ENCODE assay signal across 16 cellular contexts in the genomic region with DNA sequence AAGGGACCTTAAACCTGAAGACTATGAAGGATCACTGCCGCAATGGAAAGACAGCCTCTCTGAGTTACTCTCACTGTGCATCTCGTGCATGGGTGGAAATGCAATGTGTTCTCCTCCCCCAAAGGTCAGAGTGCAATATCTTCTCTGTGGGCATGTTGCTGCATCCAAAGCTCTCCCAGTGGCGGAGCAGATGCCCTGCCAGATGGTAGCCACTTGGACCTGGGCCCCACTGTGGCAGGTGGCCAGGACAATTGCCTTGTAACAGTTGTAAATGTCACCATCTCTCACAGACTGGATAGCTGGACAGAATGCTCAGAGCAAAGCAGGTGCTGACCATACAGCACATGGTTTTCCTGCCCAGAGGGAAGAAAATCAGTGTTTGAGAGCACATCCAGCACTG.
"Had no signal": no experiment of that assay in that cellular context is flagged by ENCODE, and none has a peak within 500 bp of the region (broad histone marks: within the 10 kb centered on the region; RNA-seq: fewer than 3 reads in every experiment).

No MANE protein-coding gene starts in this region.

- H3K4me1 Mint-ChIP-seq: activated naive CD4-positive, alpha-beta T cell treated with anti-CD3 and anti-CD28 coated beads, Interleukin-2, amount 10 ng/mL, durations not matched to agents 7 days and 5 days; neural crest cell had no signal

- ATAC-seq: gastroesophageal sphincter, left colon had no signal

- H3K4me3 ChIP-seq: ascending aorta, breast epithelium, gastroesophageal sphincter, sigmoid colon, spleen, thoracic aorta had no signal

- H3K27me3 ChIP-seq: ascending aorta, breast epithelium, gastroesophageal sphincter, sigmoid colon, spleen had no signal

- H3K9me3 Mint-ChIP-seq: activated naive CD4-positive, alpha-beta T cell treated with anti-CD3 and anti-CD28 coated beads, Interleukin-2, amount 10 ng/mL, durations not matched to agents 7 days and 5 days; activated T-helper 2 cell treated with anti-CD3 and anti-CD28 coated beads, Interferon-gamma antibody, Interleukin-2, Interleukin-4, amounts not matched to agents 10 μg/mL and 5 μg/mL and 100 μg/mL, durations not matched to agents 14 hours and 24 hours and 36 hours; neural crest cell had no signal

- DNase-seq: activated CD4-positive, alpha-beta T cell treated with anti-CD3 and anti-CD28 coated beads, Interleukin-2, amount 50 U/mL, for 4 hours; activated CD4-positive, CD25-positive, alpha-beta regulatory T cell treated with anti-CD3 and anti-CD28 coated beads, Interleukin-2, amount 50 U/mL, for 72 hours; activated naive CD4-positive, alpha-beta T cell treated with anti-CD3 and anti-CD28 coated beads, Interleukin-2, amount 10 ng/mL, durations not matched to agents 7 days and 5 days; activated T-cell treated with anti-CD3 and anti-CD28 coated beads for 4 hours; erythroblast; left colon; mammary epithelial cell; sigmoid colon; spleen; stimulated activated CD4-positive, alpha-beta T cell treated with anti-CD3 and anti-CD28 coated beads, Interleukin-1b, Interleukin-23, amount 100 ng/mL, for 48 hours had no signal

- H3K4me3 Mint-ChIP-seq: activated naive CD4-positive, alpha-beta T cell treated with anti-CD3 and anti-CD28 coated beads, Interleukin-2, amount 10 ng/mL, durations not matched to agents 7 days and 5 days; neural crest cell had no signal

- H3K27ac Mint-ChIP-seq: activated naive CD4-positive, alpha-beta T cell treated with anti-CD3 and anti-CD28 coated beads, Interleukin-2, amount 10 ng/mL, durations not matched to agents 7 days and 5 days; activated T-helper 2 cell treated with anti-CD3 and anti-CD28 coated beads, Interferon-gamma antibody, Interleukin-2, Interleukin-4, amounts not matched to agents 10 μg/mL and 5 μg/mL and 100 μg/mL, durations not matched to agents 14 hours and 24 hours and 36 hours had no signal

- H3K27me3 Mint-ChIP-seq: activated naive CD4-positive, alpha-beta T cell treated with anti-CD3 and anti-CD28 coated beads, Interleukin-2, amount 10 ng/mL, durations not matched to agents 7 days and 5 days had no signal

- H3K36me3 Mint-ChIP-seq: activated naive CD4-positive, alpha-beta T cell treated with anti-CD3 and anti-CD28 coated beads, Interleukin-2, amount 10 ng/mL, durations not matched to agents 7 days and 5 days had no signal

- H3K27ac ChIP-seq: ascending aorta, breast epithelium, gastroesophageal sphincter, sigmoid colon, spleen, thoracic aorta had no signal
